Comparison of ENCODE assay signal across 9 cellular contexts in the genomic region with DNA sequence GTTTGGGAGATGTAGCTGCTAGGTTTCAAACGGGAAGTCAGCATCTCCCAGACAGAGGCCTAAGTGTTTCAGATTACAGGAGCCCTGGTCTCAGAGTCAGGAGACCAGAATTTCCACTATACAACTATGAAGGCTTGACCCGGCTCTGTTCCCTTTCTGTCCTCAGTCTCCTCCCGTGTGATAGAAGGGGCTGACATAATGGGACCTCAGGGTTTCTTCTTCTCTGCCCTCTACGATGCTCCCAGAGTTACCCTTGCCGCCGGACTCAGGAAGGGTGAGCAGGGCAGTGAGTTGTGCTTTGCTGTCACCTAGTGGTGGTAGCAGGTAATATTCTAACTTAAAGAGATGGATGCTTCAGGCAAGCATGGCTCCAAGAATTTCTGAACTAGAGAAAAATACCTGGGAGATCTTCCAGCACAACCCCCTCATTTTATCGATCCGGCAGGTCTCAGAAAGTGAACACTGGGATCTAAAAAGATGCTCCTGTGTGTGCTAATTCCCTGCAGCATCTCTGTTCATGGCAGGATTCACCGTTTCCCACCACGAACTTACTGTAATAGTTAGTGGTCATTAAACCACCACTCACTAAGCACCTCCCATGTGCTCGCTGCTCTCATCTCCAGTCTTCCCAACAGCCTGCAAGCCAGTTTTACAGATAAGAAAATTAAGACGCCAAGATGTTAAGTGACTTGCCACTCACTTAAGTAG.
A peak's percentile ranks its signal among the peaks of the same experiment; 100 is the strongest.
DNase-seq lines count a peak whose midpoint lies in the region; ATAC-seq and TF ChIP-seq lines count a peak whose summit lies in the region.
"Had no signal": no experiment of that assay in that cellular context is flagged by ENCODE, and none has a peak within 500 bp of the region (broad histone marks: within the 10 kb centered on the region; RNA-seq: fewer than 3 reads in every experiment).

No MANE protein-coding gene starts in this region.

- peak; percentile 85 for TF ChIP-seq CTCF in nephron progenitor cell (IDR thresholded peaks at IDR 0.05)
- peak; percentile 79 to 93 (median 88) for TF ChIP-seq CTCF in tibial nerve (IDR thresholded peaks at IDR 0.05)

- no peaks in the 10 kb centered on the region for H3K36me3 ChIP-seq in tibial nerve

- DNase-seq in GDM1 (lab: John Stamatoyannopoulos, UW): peak; percentile 34
- peak; percentile 32 to 62 for DNase-seq in NOMO-1 (lab: John Stamatoyannopoulos, UW; ENCODE audit: unreplicated experiment in 2 of 2)
- DNase-seq in activated T-cell treated with anti-CD3 and anti-CD28 coated beads for 1 hour (ENCODE audit: low read depth): peak; percentile 27
- peak; percentile 55 for DNase-seq in fibroblast of gingiva (ENCODE audit: low read depth)
- peak; percentile 71 for DNase-seq in nephron progenitor cell
- DNase-seq in tibial nerve (ENCODE audit: low spot score in 2 of 2): peak in 1 of 2 donors; percentile 71

- H3K9me3 ChIP-seq in tibial nerve: no peaks in the 10 kb centered on the region

- peaks cover 8% of the 10 kb centered on the region for H3K27me3 Mint-ChIP-seq in nephron progenitor cell (ENCODE audit: low read depth, poor library complexity)

- H3K4me3 Mint-ChIP-seq in nephron progenitor cell: no peak overlapping the region
- H3K4me3 Mint-ChIP-seq: dendritic cell treated with granulocyte-macrophage colony-stimulating factor and Interleukin-4, amounts not matched to agents 40 ng/mL and 50 ng/mL, for 4 days had no signal

- H3K27ac ChIP-seq in tibial nerve: peak overlapping the region in 2 of 4 donors; percentile 9 to 16

- TF ChIP-seq POLR2A in tibial nerve (IDR thresholded peaks at IDR 0.05): no peak

- no peaks in the 10 kb centered on the region for H3K27me3 ChIP-seq in tibial nerve

- no peak for TF ChIP-seq EP300 in tibial nerve (IDR thresholded peaks at IDR 0.05)

- no peaks in the 10 kb centered on the region for H3K4me1 Mint-ChIP-seq in nephron progenitor cell

- no peak overlapping the region for H3K4me3 ChIP-seq in tibial nerve

- WGBS in tibial nerve, 2 donors: 31 to 32% methylated on average over 12 of the region's 12 CpGs

- no peak overlapping the region for H3K27ac Mint-ChIP-seq in nephron progenitor cell
- H3K27ac Mint-ChIP-seq: dendritic cell treated with granulocyte-macrophage colony-stimulating factor and Interleukin-4, amounts not matched to agents 40 ng/mL and 50 ng/mL, for 4 days had no signal

- no peaks in the 10 kb centered on the region for H3K4me1 ChIP-seq in tibial nerve

- ATAC-seq in HG03139 (IDR thresholded peaks at IDR 0.05; ENCODE audit: unreplicated experiment) (peak; percentile 58), HG02623 (IDR thresholded peaks at IDR 0.05; ENCODE audit: unreplicated experiment) (no peak)

- no peaks in the 10 kb centered on the region for H3K9me3 Mint-ChIP-seq in nephron progenitor cell
- H3K9me3 Mint-ChIP-seq: dendritic cell treated with granulocyte-macrophage colony-stimulating factor and Interleukin-4, amounts not matched to agents 40 ng/mL and 50 ng/mL, for 4 days had no signal

- H3K36me3 Mint-ChIP-seq in nephron progenitor cell (ENCODE audit: low read depth): no peaks in the 10 kb centered on the region
